ENCODE assay signal across 9 cellular contexts in genomic region chr16:54193656-54194007, GRCh38.
DNase-seq lines count a peak whose midpoint lies in the region; ATAC-seq, FAIRE-seq and TF ChIP-seq lines count a peak whose summit lies in the region.
"Had no signal": no experiment of that assay in that cellular context is flagged by ENCODE, and none has a peak within 500 bp of the region (broad histone marks: within the 10 kb centered on the region; RNA-seq: fewer than 3 reads in every experiment).

No MANE protein-coding gene starts in this region.

- H3K9me3 ChIP-seq in GM12878 (replicated peaks; ENCODE audit: control insufficient read depth, insufficient read depth, low read length) = no peaks in the 10 kb centered on the region; the same call in 2 of the 3 replicates
- no peaks in the 10 kb centered on the region for H3K9me3 ChIP-seq in effector memory CD4-positive, alpha-beta T cell (ENCODE audit: control insufficient read depth, low read length)

- FAIRE-seq in HTR-8/SVneo (lab: Jason Lieb, UNC) = no peak
- FAIRE-seq in GM12878 (lab: Jason Lieb, UNC) = no peak

- no peak overlapping the region for H3K4me2 ChIP-seq in GM12878 (ENCODE audit: control insufficient read depth, insufficient read depth)

- peak; percentile 64 to 80 (median 73) for TF ChIP-seq CTCF in GM12878 (IDR thresholded peaks at IDR 0.05 in 2 of 3, conservative IDR thresholded peaks at IDR 0.05 in 1 of 3; ENCODE audit: control insufficient read depth in 2 of 3, extremely low read depth in 1 of 3, insufficient read depth in 1 of 3, low read depth in 3 of 3, low read length in 3 of 3)

- SMC1A ChIA-PET in GM12878 (lab: Charles Lee; ENCODE audit: uncharacterized antibody, unreplicated experiment) = no interaction called here

- H3K9ac ChIP-seq in GM12878 (ENCODE audit: control insufficient read depth, insufficient read depth, low read length) = no peak overlapping the region

- peak; percentile 94 for DNase-seq in GM03348 (ENCODE audit: low spot score)
- DNase-seq in HTR-8/SVneo (ENCODE audit: insufficient read length, low spot score) = peak; percentile 42
- DNase-seq in NOMO-1 treated with dmso at 0.1 percent for 144 hours (lab: John Stamatoyannopoulos, UW; ENCODE audit: unreplicated experiment) = peak; percentile 87
- DNase-seq in GM12878 (ENCODE audit: low read depth, low spot score) = peak; percentile 4
- peak; percentile 35 for DNase-seq in iPS DF 19.7 (ENCODE audit: low read depth, low spot score)
- no peak for DNase-seq in skeletal muscle cell (ENCODE audit: low read depth)
- no peak for DNase-seq in effector memory CD4-positive, alpha-beta T cell

- H3K36me3 ChIP-seq in GM12878 (ENCODE audit: control insufficient read depth in 2 of 2, insufficient read depth in 2 of 2, low read length in 1 of 2) = no peaks in the 10 kb centered on the region
- H3K36me3 ChIP-seq in effector memory CD4-positive, alpha-beta T cell (ENCODE audit: control insufficient read depth, insufficient read depth, low read length) = no peaks in the 10 kb centered on the region

- peak; percentile 44 for TF ChIP-seq RAD21 in GM12878 (IDR thresholded peaks at IDR 0.05; ENCODE audit: insufficient read depth, low read depth, low read length)

- in situ Hi-C loops in GM12878 (cut with MboI) = no loop called here

- RAD21 ChIA-PET in GM12878 (lab: Charles Lee; ENCODE audit: unreplicated experiment) = no interaction called here

- no peaks in the 10 kb centered on the region for H3K4me1 ChIP-seq in GM12878 (ENCODE audit: control insufficient read depth, insufficient read depth, low read length)
- no peaks in the 10 kb centered on the region for H3K4me1 ChIP-seq in effector memory CD4-positive, alpha-beta T cell (ENCODE audit: control insufficient read depth, insufficient read depth, low read length, poor library complexity, severe bottlenecking)

- no peaks in the 10 kb centered on the region for H4K20me1 ChIP-seq in GM12878 (ENCODE audit: control insufficient read depth, insufficient read depth)

- peak overlapping the region; percentile 32 for H2AFZ ChIP-seq in GM12878 (ENCODE audit: control insufficient read depth, low read depth, low read length)

- POLR2A ChIA-PET in GM12878 (lab: Charles Lee) = no interaction called here

- no peak for TF ChIP-seq POLR2A in GM12878 (IDR thresholded peaks at IDR 0.05; ENCODE audit: low read depth, low read length)

- TF ChIP-seq EP300 in GM12878 (IDR thresholded peaks at IDR 0.05; ENCODE audit: borderline replicate concordance in 1 of 2, control insufficient read depth in 1 of 2, low read depth in 2 of 2, low read length in 2 of 2) = no peak

- BruUV-seq in GM12878 (replicated peaks; lab: Mats Ljungman, UMichigan) = no TSS peak

- WGBS in GM12878 (ENCODE audit: insufficient coverage, insufficient replicate concordance, low lambda C conversion rate, missing lambda C conversion rate) = 24% methylated on average over 15 of the region's 17 CpGs

- intact Hi-C loops in GM12878 (cut with micrococcal nuclease; ENCODE audit: unreplicated experiment) = no loop called here

- no peak overlapping the region for H3K27ac ChIP-seq in GM12878 (ENCODE audit: control insufficient read depth, insufficient read depth)
- H3K27ac ChIP-seq in effector memory CD4-positive, alpha-beta T cell (ENCODE audit: insufficient read depth, low read length, poor library complexity, severe bottlenecking) = no peak overlapping the region
- H3K27ac ChIP-seq: epithelial cell of prostate had no signal

- CTCF ChIA-PET in GM12878 (lab: Yijun Ruan, JAX) = interaction anchor here (1.3 kb wide), 1 partner anchor 19 kb away, joined by 3 read pairs; no protein-coding TSS in a partner anchor

- no peak overlapping the region for H3K4me3 ChIP-seq in GM12878
- peak overlapping the region; percentile 15 for H3K4me3 ChIP-seq in skeletal muscle cell (ENCODE audit: low read depth, low read length)
- no peak overlapping the region for H3K4me3 ChIP-seq in effector memory CD4-positive, alpha-beta T cell (ENCODE audit: insufficient read depth, low read depth, low read length, poor library complexity, severe bottlenecking)

- no peaks in the 10 kb centered on the region for H3K27me3 ChIP-seq in GM12878 (replicated peaks in 1 of 2; ENCODE audit: control insufficient read depth in 2 of 2, insufficient read depth in 2 of 2, low read length in 1 of 2)
- H3K27me3 ChIP-seq in effector memory CD4-positive, alpha-beta T cell (replicated peaks; ENCODE audit: control insufficient read depth, insufficient read depth, low read length, poor library complexity, severe bottlenecking) = no peaks in the 10 kb centered on the region

- ATAC-seq in GM21576 (IDR thresholded peaks at IDR 0.05; ENCODE audit: unreplicated experiment) (peak; percentile 93), GM12878 (peak; percentile 99)

- H3K79me2 ChIP-seq in GM12878 (ENCODE audit: control insufficient read depth, insufficient read depth, low read length) = no peaks in the 10 kb centered on the region

TF ChIP-seq in GM12878, 131 proteins besides CTCF, POLR2A, EP300 and RAD21:
- TF ChIP-seq MAX (IDR thresholded peaks at IDR 0.05; ENCODE audit: low read depth, low read length) (no peak), HSF1 (IDR thresholded peaks at IDR 0.05; ENCODE audit: low read depth, low read length) (no peak), MYB (IDR thresholded peaks at IDR 0.05; ENCODE audit: borderline replicate concordance, low read depth, low read length) (no peak), RCOR1 (conservative IDR thresholded peaks at IDR 0.05; ENCODE audit: low read depth, low read length) (no peak), FOXM1 (IDR thresholded peaks at IDR 0.05; ENCODE audit: low read depth, low read length) (no peak), NR2F1 (conservative IDR thresholded peaks at IDR 0.05) (no peak), POU2F2 (IDR thresholded peaks at IDR 0.05; ENCODE audit: borderline replicate concordance, low read depth, low read length) (no peak), BRCA1 (IDR thresholded peaks at IDR 0.05; ENCODE audit: low read depth, low read length) (no peak), STAT1 (conservative IDR thresholded peaks at IDR 0.05) (no peak), ZNF207 (IDR thresholded peaks at IDR 0.05; ENCODE audit: borderline replicate concordance) (no peak), CREB1 (IDR thresholded peaks at IDR 0.05; ENCODE audit: low read depth) (no peak), TCF7 (IDR thresholded peaks at IDR 0.05; ENCODE audit: borderline replicate concordance) (no peak), GATAD2B (conservative IDR thresholded peaks at IDR 0.05; ENCODE audit: low read depth) (no peak), RB1 (IDR thresholded peaks at IDR 0.05; ENCODE audit: borderline replicate concordance) (no peak), JUND (IDR thresholded peaks at IDR 0.05; ENCODE audit: low read depth, low read length) (no peak), ASH2L (IDR thresholded peaks at IDR 0.05; ENCODE audit: borderline replicate concordance, low read depth) (no peak), RFX5 (IDR thresholded peaks at IDR 0.05; ENCODE audit: low read depth, low read length) (no peak)
- TF ChIP-seq, protein P1, sequence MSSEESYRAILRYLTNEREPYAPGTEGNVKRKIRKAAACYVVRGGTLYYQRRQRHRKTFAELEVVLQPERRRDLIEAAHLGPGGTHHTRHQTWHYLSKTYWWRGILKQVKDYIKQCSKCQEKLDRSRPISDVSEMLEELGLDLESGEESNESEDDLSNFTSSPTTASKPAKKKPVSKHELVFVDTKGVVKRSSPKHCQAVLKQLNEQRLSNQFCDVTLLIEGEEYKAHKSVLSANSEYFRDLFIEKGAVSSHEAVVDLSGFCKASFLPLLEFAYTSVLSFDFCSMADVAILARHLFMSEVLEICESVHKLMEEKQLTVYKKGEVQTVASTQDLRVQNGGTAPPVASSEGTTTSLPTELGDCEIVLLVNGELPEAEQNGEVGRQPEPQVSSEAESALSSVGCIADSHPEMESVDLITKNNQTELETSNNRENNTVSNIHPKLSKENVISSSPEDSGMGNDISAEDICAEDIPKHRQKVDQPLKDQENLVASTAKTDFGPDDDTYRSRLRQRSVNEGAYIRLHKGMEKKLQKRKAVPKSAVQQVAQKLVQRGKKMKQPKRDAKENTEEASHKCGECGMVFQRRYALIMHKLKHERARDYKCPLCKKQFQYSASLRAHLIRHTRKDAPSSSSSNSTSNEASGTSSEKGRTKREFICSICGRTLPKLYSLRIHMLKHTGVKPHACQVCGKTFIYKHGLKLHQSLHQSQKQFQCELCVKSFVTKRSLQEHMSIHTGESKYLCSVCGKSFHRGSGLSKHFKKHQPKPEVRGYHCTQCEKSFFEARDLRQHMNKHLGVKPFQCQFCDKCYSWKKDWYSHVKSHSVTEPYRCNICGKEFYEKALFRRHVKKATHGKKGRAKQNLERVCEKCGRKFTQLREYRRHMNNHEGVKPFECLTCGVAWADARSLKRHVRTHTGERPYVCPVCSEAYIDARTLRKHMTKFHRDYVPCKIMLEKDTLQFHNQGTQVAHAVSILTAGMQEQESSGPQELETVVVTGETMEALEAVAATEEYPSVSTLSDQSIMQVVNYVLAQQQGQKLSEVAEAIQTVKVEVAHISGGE (CRISPR knock-in tag; IDR thresholded peaks at IDR 0.05) = no peak

Comparison
In these comparisons a context has a peak if more than half of its experiments do, and no peak if none do; other contexts are left out.
1. DNase-seq: peak in GM03348 (single experiment), HTR-8/SVneo (single experiment), NOMO-1 treated with dmso at 0.1 percent for 144 hours (single experiment), GM12878 (single experiment) and iPS DF 19.7 (single experiment); none in skeletal muscle cell (single experiment) and effector memory CD4-positive, alpha-beta T cell (0 of 3).